ENCODE assay signal across 8 cellular contexts in genomic region chr10:102917314-102917961, GRCh38. TPM values are rescaled to one million over a fixed set of nuclear protein-coding genes. Genes with fewer than 3 reads are reported as not detected.
DNase-seq lines count a peak whose midpoint lies in the region; ATAC-seq and TF ChIP-seq lines count a peak whose summit lies in the region.

No MANE protein-coding gene starts in this region.

- no peaks in the 10 kb centered on the region for H3F3A ChIP-seq in smooth muscle cell (ENCODE audit: low read depth)

- no peak overlapping the region for H3K9ac ChIP-seq in mammary epithelial cell (ENCODE audit: insufficient read depth, low read length)
- peak overlapping the region; percentile 86 for H3K9ac ChIP-seq in smooth muscle cell (ENCODE audit: low read depth)

- H3K9me3 ChIP-seq in mammary epithelial cell (replicated peaks; ENCODE audit: insufficient read depth, low read length) (no peaks in the 10 kb centered on the region), smooth muscle cell (replicated peaks; ENCODE audit: low read depth) (no peaks in the 10 kb centered on the region)

- H3K27me3 ChIP-seq in mammary epithelial cell (ENCODE audit: insufficient read depth, low read length) = no peaks in the 10 kb centered on the region
- peaks cover 15% of the 10 kb centered on the region for H3K27me3 ChIP-seq in smooth muscle cell (ENCODE audit: low read depth)

- dilution Hi-C loops in mammary epithelial cell (cut with HindIII; ENCODE audit: low sequenced_read_pairs) = no loop called here

- H4K20me1 ChIP-seq in mammary epithelial cell (ENCODE audit: insufficient read depth, low read length) (no peaks in the 10 kb centered on the region), smooth muscle cell (ENCODE audit: low read depth) (peaks cover 23% of the 10 kb centered on the region)

- peak overlapping the region; percentile 54 for H3K27ac ChIP-seq in mammary epithelial cell (ENCODE audit: insufficient read depth, low read depth, low read length)
- peak overlapping the region; percentile 93 for H3K27ac ChIP-seq in smooth muscle cell (ENCODE audit: low read depth)

- H2AFZ ChIP-seq in mammary epithelial cell (ENCODE audit: low read depth, low read length) (peak overlapping the region; percentile 99), smooth muscle cell (ENCODE audit: low read depth) (peak overlapping the region; percentile 76)

- CTCF ChIA-PET in mammary epithelial cell (lab: Charles Lee; ENCODE audit: low non-redundant PET) = interaction anchor here (0.8 to 2.3 kb wide), 2 partner anchors 70 to 327 kb away, joined by 7 to 11 read pairs; no protein-coding TSS in a partner anchor

- 2% methylated on average over 19 of the region's 45 CpGs for WGBS in mammary epithelial cell (ENCODE audit: low coverage, missing lambda C conversion rate)
- under 1% methylated on average over 45 of the region's 45 CpGs for WGBS in smooth muscle cell (ENCODE audit: low lambda C conversion rate)

- intact Hi-C loops in mammary epithelial cell (cut with micrococcal nuclease) = loop anchor here (1.0 to 5.0 kb wide), 8 partner anchors 82 to 565 kb away; partner anchors contain the start of gene WBP1L

- TF ChIP-seq CTCF in GM13976 (IDR thresholded peaks at IDR 0.05; ENCODE audit: borderline replicate concordance, control extremely low read depth, extremely low read depth, insufficient read depth, missing control alignments) (peak; percentile 99), WI38 (IDR thresholded peaks at IDR 0.05; ENCODE audit: low read depth, low read length) (peak; percentile 95), mammary epithelial cell (conservative IDR thresholded peaks at IDR 0.05 in 1 of 2, IDR thresholded peaks at IDR 0.05 in 1 of 2; ENCODE audit: extremely low read depth in 1 of 2, insufficient read depth in 1 of 2, low read depth in 1 of 2, low read length in 2 of 2) (peak; percentile 85 to 99), smooth muscle cell (IDR thresholded peaks at IDR 0.05; ENCODE audit: borderline replicate concordance, insufficient read depth, poor library complexity, severe bottlenecking) (peak; percentile 98)

- H3K4me1 ChIP-seq in mammary epithelial cell (ENCODE audit: insufficient read depth, low read length) (peaks cover 13% of the 10 kb centered on the region), smooth muscle cell (ENCODE audit: low read depth) (peaks cover 29% of the 10 kb centered on the region)

- peak; percentile 46 for ATAC-seq in HG02642 (IDR thresholded peaks at IDR 0.05; ENCODE audit: poor library complexity, unreplicated experiment)

- H3K79me2 ChIP-seq in mammary epithelial cell (ENCODE audit: insufficient read depth, low read length) (no peaks in the 10 kb centered on the region), smooth muscle cell (ENCODE audit: low read depth) (peaks cover 5% of the 10 kb centered on the region)

- BruUV-seq in mammary epithelial cell (replicated peaks; lab: Mats Ljungman, UMichigan) = no TSS peak

- in situ Hi-C loops in GM13976 (cut with MboI; ENCODE audit: low sequenced_read_pairs, unreplicated experiment) = loop anchor here (10.0 kb wide), 1 partner anchor 317 kb away; no protein-coding TSS in a partner anchor
- in situ Hi-C loops in mammary epithelial cell (cut with MboI; ENCODE audit: low sequenced_read_pairs in 2 of 2) = loop anchor here (5.0 to 25.0 kb wide), 2 partner anchors 155 to 320 kb away; partner anchors contain the start of gene RPEL1 (in 1 of the 2)

- peak; percentile 84 for DNase-seq in GM13976 (ENCODE audit: low spot score)
- DNase-seq in NCI-H1105 (lab: John Stamatoyannopoulos, UW) = peak; percentile 55
- DNase-seq in mammary epithelial cell = peak; percentile 48
- peak; percentile 61 for DNase-seq in iris pigment epithelial cell (ENCODE audit: low read depth)
- peak; percentile 77 for DNase-seq in smooth muscle cell (lab: John Stamatoyannopoulos, UW; ENCODE audit: unreplicated experiment)
- DNase-seq in epidermal melanocyte (ENCODE audit: insufficient read length, low spot score) = no peak

- H3K4me2 ChIP-seq in mammary epithelial cell (ENCODE audit: insufficient read depth, low read depth, low read length) (peak overlapping the region; percentile 97), smooth muscle cell (peak overlapping the region; percentile 98)

- H3K4me3 ChIP-seq in WI38 (ENCODE audit: low read depth, low read length) (peak overlapping the region; percentile 88), mammary epithelial cell (replicated peaks in 1 of 3; ENCODE audit: insufficient read depth in 1 of 3, low read depth in 2 of 3, low read length in 3 of 3) (peak overlapping the region; percentile 62 to 99 (median 78)), smooth muscle cell (peak overlapping the region; percentile 96)

- no peaks in the 10 kb centered on the region for H3K36me3 ChIP-seq in mammary epithelial cell (ENCODE audit: insufficient read depth, low read length)
- H3K36me3 ChIP-seq in smooth muscle cell (ENCODE audit: low read depth) = no peaks in the 10 kb centered on the region

RNA-seq across cellular contexts. Expression of gene CNNM2, which starts 0.7 kb away (rescaled TPM):
- total RNA-seq in mammary epithelial cell = 1 to 10 TPM; 4.5 to 5.5 TPM
- polyA plus RNA-seq in mammary epithelial cell = 2.4 TPM
- 1.3 TPM for polyA minus RNA-seq in mammary epithelial cell
- total RNA-seq in smooth muscle cell = 6.7 and 8.4 TPM in 2 replicates
- polyA plus RNA-seq in smooth muscle cell = 4.9 and 5.5 TPM in 2 replicates

RNA-seq across cellular contexts. Expression of gene AS3MT, which starts 48.2 kb away (rescaled TPM):
- total RNA-seq in mammary epithelial cell (1 to 10 TPM; 1.7 to 4.2 TPM), smooth muscle cell (3.7 and 4.2 TPM in 2 replicates)
- polyA plus RNA-seq in mammary epithelial cell (2.1 TPM), smooth muscle cell (1.7 and 2.2 TPM in 2 replicates)
- polyA minus RNA-seq in mammary epithelial cell = 1.2 TPM
